14 cellular contexts compared by ENCODE assay signal in genomic region chr2:41781082-41781481, GRCh38.
"Had no signal": no experiment of that assay in that cellular context is flagged by ENCODE, and none has a peak within 500 bp of the region (broad histone marks: within the 10 kb centered on the region; RNA-seq: fewer than 3 reads in every experiment).

No MANE protein-coding gene starts in this region.

- ATAC-seq: activated T-cell treated with anti-CD3 and anti-CD28 coated beads, Interleukin-2, amount 50 U/mL, for 4 hours; effector memory CD8-positive, alpha-beta T cell; mucosa of descending colon; naive thymus-derived CD8-positive, alpha-beta T cell had no signal

- H3K27ac ChIP-seq: brain microvascular endothelial cell, sigmoid colon, thoracic aorta had no signal

- H3K4me3 ChIP-seq: mucosa of descending colon, sigmoid colon, thoracic aorta had no signal

- H3K9me3 ChIP-seq: mucosa of descending colon, sigmoid colon, thoracic aorta had no signal

- H3K36me3 ChIP-seq: brain microvascular endothelial cell, sigmoid colon, thoracic aorta had no signal

- H3K27me3 ChIP-seq: brain microvascular endothelial cell, sigmoid colon had no signal

- H3K4me1 ChIP-seq: sigmoid colon had no signal

- DNase-seq: activated CD4-positive, alpha-beta T cell treated with anti-CD3 and anti-CD28 coated beads, Interleukin-2, amount 50 U/mL, for 4 hours; activated CD4-positive, CD25-positive, alpha-beta regulatory T cell treated with anti-CD3 and anti-CD28 coated beads, Interleukin-2, amount 50 U/mL, for 72 hours; activated gamma-delta T cell; activated T-cell treated with anti-CD3 and anti-CD28 coated beads, Interleukin-2, amount 50 U/mL, for 4 hours; brain microvascular endothelial cell; cerebellar nuclear complex; effector memory CD8-positive, alpha-beta T cell; left cardiac atrium; mucosa of descending colon; naive thymus-derived CD8-positive, alpha-beta T cell; sigmoid colon; stimulated activated CD4-positive, alpha-beta T cell treated with anti-CD3 and anti-CD28 coated beads, Interleukin-4, amount 100 ng/mL, for 1 hour; stimulated activated CD8-positive, alpha-beta memory T cell treated with anti-CD3 and anti-CD28 coated beads, Interleukin-4, amount 100 ng/mL, for 48 hours had no signal
